3 cellular contexts compared by ENCODE assay signal in the genomic region with DNA sequence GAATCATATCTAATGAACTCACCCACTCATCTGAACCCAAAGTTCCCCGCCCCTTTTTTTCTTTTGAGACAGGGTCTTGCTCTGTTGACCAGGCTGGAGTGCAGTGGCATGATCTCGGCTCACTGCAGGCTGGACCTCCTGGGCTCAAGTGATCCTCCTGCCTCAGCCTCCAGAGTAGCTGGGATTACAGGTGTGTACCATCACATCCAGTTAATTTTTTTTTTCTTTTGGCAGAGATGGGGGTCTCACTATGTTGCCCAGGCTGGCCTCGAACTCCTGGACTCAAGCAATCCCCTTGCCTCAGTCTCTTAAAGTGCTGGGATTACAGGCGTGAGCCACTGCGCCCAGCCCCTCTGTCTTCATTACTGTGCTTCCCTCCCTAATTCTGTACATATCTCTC.
TF ChIP-seq lines count a peak whose summit lies in the region.

No MANE protein-coding gene starts in this region.

TF ChIP-seq in WTC11, 78 proteins besides CTCF, POLR2A, EP300 and RAD21:
- peak; percentile 61; the same call in 1 of the 2 replicates for TF ChIP-seq ZNF121 (CRISPR knock-in tag; IDR thresholded peaks at IDR 0.05)

TF ChIP-seq in K562, 482 proteins besides CTCF, POLR2A, EP300 and RAD21:
- peak; percentile 28; the same call in 1 of the 2 replicates for TF ChIP-seq BCOR (IDR thresholded peaks at IDR 0.05)
- TF ChIP-seq ZNF121 (CRISPR knock-in tag; conservative IDR thresholded peaks at IDR 0.05) = peak; percentile 66

TF ChIP-seq in HepG2, 621 proteins besides CTCF, POLR2A, EP300 and RAD21:
- TF ChIP-seq, protein P1, sequence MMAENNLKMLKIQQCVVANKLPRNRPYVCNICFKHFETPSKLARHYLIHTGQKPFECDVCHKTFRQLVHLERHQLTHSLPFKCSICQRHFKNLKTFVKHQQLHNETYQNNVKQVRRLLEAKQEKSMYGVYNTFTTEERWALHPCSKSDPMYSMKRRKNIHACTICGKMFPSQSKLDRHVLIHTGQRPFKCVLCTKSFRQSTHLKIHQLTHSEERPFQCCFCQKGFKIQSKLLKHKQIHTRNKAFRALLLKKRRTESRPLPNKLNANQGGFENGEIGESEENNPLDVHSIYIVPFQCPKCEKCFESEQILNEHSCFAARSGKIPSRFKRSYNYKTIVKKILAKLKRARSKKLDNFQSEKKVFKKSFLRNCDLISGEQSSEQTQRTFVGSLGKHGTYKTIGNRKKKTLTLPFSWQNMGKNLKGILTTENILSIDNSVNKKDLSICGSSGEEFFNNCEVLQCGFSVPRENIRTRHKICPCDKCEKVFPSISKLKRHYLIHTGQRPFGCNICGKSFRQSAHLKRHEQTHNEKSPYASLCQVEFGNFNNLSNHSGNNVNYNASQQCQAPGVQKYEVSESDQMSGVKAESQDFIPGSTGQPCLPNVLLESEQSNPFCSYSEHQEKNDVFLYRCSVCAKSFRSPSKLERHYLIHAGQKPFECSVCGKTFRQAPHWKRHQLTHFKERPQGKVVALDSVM (CRISPR knock-in tag; IDR thresholded peaks at IDR 0.05) = peak; percentile 52; the same call in 1 of the 2 replicates
- peak; percentile 50; the same call in 1 of the 2 replicates for TF ChIP-seq ZNF121 (CRISPR knock-in tag; IDR thresholded peaks at IDR 0.05)
